In the genomic region with DNA sequence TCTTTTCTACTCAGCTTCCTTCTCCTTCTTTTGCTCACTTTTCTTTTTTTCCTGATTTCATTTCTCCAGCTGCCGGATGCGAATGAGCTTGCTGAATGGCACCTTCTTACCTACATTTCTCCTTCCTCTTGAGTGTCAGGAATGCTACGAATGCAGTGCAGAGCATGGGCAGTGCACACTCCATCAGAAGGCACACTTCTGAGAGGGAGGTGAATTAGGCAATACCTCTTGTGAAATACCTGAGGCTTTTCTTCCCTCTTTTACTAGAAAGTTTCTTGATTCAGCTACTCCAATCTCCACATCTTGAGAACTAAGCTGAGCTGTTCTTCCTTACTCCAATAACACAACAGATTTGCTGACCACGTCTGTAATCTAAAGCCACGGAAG, we compare ENCODE assay signal across 1 cellular context.
TF ChIP-seq lines count a peak whose summit lies in the region.

No MANE protein-coding gene starts in this region.

TF ChIP-seq in HepG2, 621 proteins besides CTCF, POLR2A, EP300 and RAD21:
- TF ChIP-seq, protein P1, sequence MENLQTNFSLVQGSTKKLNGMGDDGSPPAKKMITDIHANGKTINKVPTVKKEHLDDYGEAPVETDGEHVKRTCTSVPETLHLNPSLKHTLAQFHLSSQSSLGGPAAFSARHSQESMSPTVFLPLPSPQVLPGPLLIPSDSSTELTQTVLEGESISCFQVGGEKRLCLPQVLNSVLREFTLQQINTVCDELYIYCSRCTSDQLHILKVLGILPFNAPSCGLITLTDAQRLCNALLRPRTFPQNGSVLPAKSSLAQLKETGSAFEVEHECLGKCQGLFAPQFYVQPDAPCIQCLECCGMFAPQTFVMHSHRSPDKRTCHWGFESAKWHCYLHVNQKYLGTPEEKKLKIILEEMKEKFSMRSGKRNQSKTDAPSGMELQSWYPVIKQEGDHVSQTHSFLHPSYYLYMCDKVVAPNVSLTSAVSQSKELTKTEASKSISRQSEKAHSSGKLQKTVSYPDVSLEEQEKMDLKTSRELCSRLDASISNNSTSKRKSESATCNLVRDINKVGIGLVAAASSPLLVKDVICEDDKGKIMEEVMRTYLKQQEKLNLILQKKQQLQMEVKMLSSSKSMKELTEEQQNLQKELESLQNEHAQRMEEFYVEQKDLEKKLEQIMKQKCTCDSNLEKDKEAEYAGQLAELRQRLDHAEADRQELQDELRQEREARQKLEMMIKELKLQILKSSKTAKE (CRISPR knock-in tag; IDR thresholded peaks at IDR 0.05; ENCODE audit: borderline replicate concordance) = no peak
- TF ChIP-seq, protein P2, sequence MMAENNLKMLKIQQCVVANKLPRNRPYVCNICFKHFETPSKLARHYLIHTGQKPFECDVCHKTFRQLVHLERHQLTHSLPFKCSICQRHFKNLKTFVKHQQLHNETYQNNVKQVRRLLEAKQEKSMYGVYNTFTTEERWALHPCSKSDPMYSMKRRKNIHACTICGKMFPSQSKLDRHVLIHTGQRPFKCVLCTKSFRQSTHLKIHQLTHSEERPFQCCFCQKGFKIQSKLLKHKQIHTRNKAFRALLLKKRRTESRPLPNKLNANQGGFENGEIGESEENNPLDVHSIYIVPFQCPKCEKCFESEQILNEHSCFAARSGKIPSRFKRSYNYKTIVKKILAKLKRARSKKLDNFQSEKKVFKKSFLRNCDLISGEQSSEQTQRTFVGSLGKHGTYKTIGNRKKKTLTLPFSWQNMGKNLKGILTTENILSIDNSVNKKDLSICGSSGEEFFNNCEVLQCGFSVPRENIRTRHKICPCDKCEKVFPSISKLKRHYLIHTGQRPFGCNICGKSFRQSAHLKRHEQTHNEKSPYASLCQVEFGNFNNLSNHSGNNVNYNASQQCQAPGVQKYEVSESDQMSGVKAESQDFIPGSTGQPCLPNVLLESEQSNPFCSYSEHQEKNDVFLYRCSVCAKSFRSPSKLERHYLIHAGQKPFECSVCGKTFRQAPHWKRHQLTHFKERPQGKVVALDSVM (CRISPR knock-in tag; IDR thresholded peaks at IDR 0.05) = no peak
- TF ChIP-seq JUN (CRISPR knock-in tag; IDR thresholded peaks at IDR 0.05) (no peak), RBFOX2 (IDR thresholded peaks at IDR 0.05; ENCODE audit: low read depth, low read length) (no peak), CEBPB (IDR thresholded peaks at IDR 0.05; ENCODE audit: borderline replicate concordance, low read depth, low read length) (peak; percentile 78), ZNF546 (CRISPR knock-in tag; conservative IDR thresholded peaks at IDR 0.05) (no peak), ZNF883 (CRISPR knock-in tag; IDR thresholded peaks at IDR 0.05; ENCODE audit: not compliant biosample characterization) (no peak), CEBPG (CRISPR knock-in tag; IDR thresholded peaks at IDR 0.05) (peak; percentile 52), ZNF570 (CRISPR knock-in tag; IDR thresholded peaks at IDR 0.05; ENCODE audit: borderline replicate concordance) (no peak), POLR2AphosphoS5 (IDR thresholded peaks at IDR 0.05; ENCODE audit: low read depth, low read length) (no peak), IKZF1 (IDR thresholded peaks at IDR 0.05) (no peak), MAFK (conservative IDR thresholded peaks at IDR 0.05 in 1 of 2, IDR thresholded peaks at IDR 0.05 in 1 of 2; ENCODE audit: low read length in 2 of 2) (0 out of 4 replicates have a peak, but pooled peaks of 1 of the 2 experiments have one; percentile 23)
TF ChIP-seq in HepG2: peak in this region for 3.
